In genomic region chr11:129189646-129190045, GRCh38 we compare ENCODE assay signal across 26 cellular contexts. TPM values are rescaled to one million over a fixed set of nuclear protein-coding genes. Genes with fewer than 3 reads are reported as not detected.
DNase-seq lines count a peak whose midpoint lies in the region; ATAC-seq, FAIRE-seq and TF ChIP-seq lines count a peak whose summit lies in the region.
"Had no signal": no experiment of that assay in that cellular context is flagged by ENCODE, and none has a peak within 500 bp of the region (broad histone marks: within the 10 kb centered on the region; RNA-seq: fewer than 3 reads in every experiment).

No MANE protein-coding gene starts in this region.

- no peak for TF ChIP-seq RAD21 in A549 (conservative IDR thresholded peaks at IDR 0.05 in 1 of 2, IDR thresholded peaks at IDR 0.05 in 1 of 2)

- peak; percentile 30 to 76; a peak in 4 of 6 replicates for ATAC-seq in A549
- no peak for ATAC-seq in HG03342 (IDR thresholded peaks at IDR 0.05; ENCODE audit: unreplicated experiment)
- no peak for ATAC-seq in body of pancreas
- ATAC-seq in lower lobe of right lung: no peak
- ATAC-seq: activated naive CD8-positive, alpha-beta T cell treated with anti-CD3 and anti-CD28 coated beads, Interleukin-2, amount 50 U/mL, for 24 hours; heart right ventricle had no signal

- TF ChIP-seq CTCF in A549 (IDR thresholded peaks at IDR 0.05): no peak
- no peak for TF ChIP-seq CTCF in epithelial cell of esophagus (IDR thresholded peaks at IDR 0.05; ENCODE audit: insufficient read depth, low read depth, low read length, missing control alignments)
- TF ChIP-seq CTCF in osteoblast (IDR thresholded peaks at IDR 0.05; ENCODE audit: extremely low read depth, low read depth, low read length): no peak
- no peak for TF ChIP-seq CTCF in body of pancreas (IDR thresholded peaks at IDR 0.05)
- TF ChIP-seq CTCF in nephron progenitor cell (IDR thresholded peaks at IDR 0.05): no peak
- TF ChIP-seq CTCF in lower lobe of right lung (IDR thresholded peaks at IDR 0.05): no peak

- H3K36me3 ChIP-seq in osteoblast (ENCODE audit: insufficient read depth, low read length): no peaks in the 10 kb centered on the region
- H3K36me3 ChIP-seq in body of pancreas (replicated peaks in 1 of 2; ENCODE audit: insufficient read depth in 1 of 2, low read depth in 2 of 2): no peaks in the 10 kb centered on the region
- H3K36me3 ChIP-seq in lower lobe of right lung: no peaks in the 10 kb centered on the region
- H3K36me3 ChIP-seq: HAP-1, heart right ventricle, left ventricle myocardium inferior, sigmoid colon, upper lobe of left lung had no signal

- no peaks in the 10 kb centered on the region for H4K20me1 ChIP-seq in osteoblast (ENCODE audit: insufficient read depth, low read length)

- H3K27ac ChIP-seq in A549: peak overlapping the region; percentile 47 to 70
- peak overlapping the region; percentile 26 for H3K27ac ChIP-seq in osteoblast (ENCODE audit: low read depth, low read length)
- H3K27ac ChIP-seq in body of pancreas: no peak overlapping the region
- no peak overlapping the region for H3K27ac ChIP-seq in lower lobe of right lung
- H3K27ac ChIP-seq: heart right ventricle, left ventricle myocardium inferior, sigmoid colon had no signal

- no peak overlapping the region for H3K4me3 Mint-ChIP-seq in nephron progenitor cell
- H3K4me3 Mint-ChIP-seq: activated naive CD8-positive, alpha-beta T cell treated with anti-CD3 and anti-CD28 coated beads, Interleukin-2, amount 50 U/mL, for 24 hours; activated T-cell treated with anti-CD3 and anti-CD28 coated beads, Interleukin-2, amount 50 U/mL, for 24 hours; neural crest cell; T-helper 1 cell treated with Interleukin-12 subunit alpha and Interleukin-12 subunit beta and Interleukin-4 antibody, amounts not matched to agents 30 μg/mL and 1 μg/mL, for 36 hours had no signal

- no peak for TF ChIP-seq EP300 in A549 (IDR thresholded peaks at IDR 0.05)

- peaks cover 15% of the 10 kb centered on the region for H3K79me2 ChIP-seq in osteoblast (ENCODE audit: insufficient read depth, low read length)

- FAIRE-seq in A549 (lab: Jason Lieb, UNC): no peak

- H2AFZ ChIP-seq in osteoblast (ENCODE audit: low read length): peak overlapping the region; percentile 36

- H3K4me1 ChIP-seq in A549 (peaks cover 32% of the 10 kb centered on the region), osteoblast (ENCODE audit: insufficient read depth, low read length) (peaks cover 8% of the 10 kb centered on the region), body of pancreas (peaks cover 18% of the 10 kb centered on the region), lower lobe of right lung (peaks cover 28% of the 10 kb centered on the region)
- H3K4me1 ChIP-seq: left ventricle myocardium inferior had no signal

- H3K4me1 Mint-ChIP-seq in nephron progenitor cell: no peaks in the 10 kb centered on the region
- H3K4me1 Mint-ChIP-seq: activated naive CD8-positive, alpha-beta T cell treated with anti-CD3 and anti-CD28 coated beads, Interleukin-2, amount 50 U/mL, for 24 hours had no signal

- no peak for TF ChIP-seq POLR2A in A549 (IDR thresholded peaks at IDR 0.05; ENCODE audit: low read length)
- TF ChIP-seq POLR2A in body of pancreas (IDR thresholded peaks at IDR 0.05): no peak

- H3K4me3 ChIP-seq in A549 (0 out of 3 replicates have a peak overlapping the region, but pooled peaks have one; percentile 5), epithelial cell of esophagus (ENCODE audit: low read length) (no peak overlapping the region), osteoblast (ENCODE audit: insufficient read depth, low read length) (no peak overlapping the region), body of pancreas (no peak overlapping the region), lower lobe of right lung (no peak overlapping the region)
- H3K4me3 ChIP-seq: HAP-1, heart right ventricle, left ventricle myocardium inferior, sigmoid colon, upper lobe of left lung had no signal

- H3K36me3 Mint-ChIP-seq in nephron progenitor cell (ENCODE audit: low read depth): peaks cover 27% of the 10 kb centered on the region

- DNase-seq in A549 (ENCODE audit: low read depth in 1 of 2, low spot score in 1 of 2): peak in 1 of 2 experiments; percentile 48
- peak; percentile 50 for DNase-seq in LoVo (ENCODE audit: low spot score)
- DNase-seq in epithelial cell of esophagus (ENCODE audit: low read depth): peak; percentile 34
- DNase-seq in osteoblast (ENCODE audit: insufficient read length, low spot score, missing footprints): no peak
- no peak for DNase-seq in body of pancreas
- DNase-seq in nephron progenitor cell: no peak
- DNase-seq in lower lobe of right lung: no peak
- DNase-seq: activated gamma-delta T cell treated with Interleukin-2 at 50 U/mL for 16 hours; activated naive CD8-positive, alpha-beta T cell treated with anti-CD3 and anti-CD28 coated beads, Interleukin-2, amount 50 U/mL, for 24 hours; activated T-cell treated with anti-CD3 and anti-CD28 coated beads, Interleukin-2, amount 50 U/mL, for 24 hours; COR-L47; heart right ventricle; left ventricle myocardium inferior; NCI-H1092; NCI-H2029; NCI-H446; RPMI8226; sigmoid colon; stimulated activated CD8-positive, alpha-beta memory T cell treated with anti-CD3 and anti-CD28 coated beads, Interleukin-4, amount 100 ng/mL, for 48 hours had no signal

- intact Hi-C loops in body of pancreas (cut with DNase I): no loop called here
- intact Hi-C loops in lower lobe of right lung (cut with DNase I): no loop called here

- H3K27ac Mint-ChIP-seq in nephron progenitor cell: no peak overlapping the region
- H3K27ac Mint-ChIP-seq: activated naive CD8-positive, alpha-beta T cell treated with anti-CD3 and anti-CD28 coated beads, Interleukin-2, amount 50 U/mL, for 24 hours; activated T-cell treated with anti-CD3 and anti-CD28 coated beads, Interleukin-2, amount 50 U/mL, for 24 hours; progenitor cell of endocrine pancreas; T-helper 1 cell treated with Interleukin-12 subunit alpha and Interleukin-12 subunit beta and Interleukin-4 antibody, amounts not matched to agents 30 μg/mL and 1 μg/mL, for 36 hours had no signal

- POLR2A ChIA-PET in A549 (lab: Yijun Ruan, JAX): no interaction called here

- peaks cover 33% of the 10 kb centered on the region for H3K9me3 Mint-ChIP-seq in nephron progenitor cell
- H3K9me3 Mint-ChIP-seq: T-helper 1 cell treated with Interleukin-12 subunit alpha and Interleukin-12 subunit beta and Interleukin-4 antibody, amounts not matched to agents 30 μg/mL and 1 μg/mL, for 36 hours had no signal

- H3K4me2 ChIP-seq in A549: peak overlapping the region; percentile 69
- H3K4me2 ChIP-seq in osteoblast (ENCODE audit: insufficient read depth, low read length): no peak overlapping the region

- no peaks in the 10 kb centered on the region for H3K27me3 Mint-ChIP-seq in nephron progenitor cell (ENCODE audit: low read depth, poor library complexity)
- H3K27me3 Mint-ChIP-seq: activated naive CD8-positive, alpha-beta T cell treated with anti-CD3 and anti-CD28 coated beads, Interleukin-2, amount 50 U/mL, for 24 hours; activated T-cell treated with anti-CD3 and anti-CD28 coated beads, Interleukin-2, amount 50 U/mL, for 24 hours; progenitor cell of endocrine pancreas had no signal

- 19% methylated on average over 1 of the region's 1 CpG for WGBS in A549 (ENCODE audit: missing lambda C conversion rate)
- whole genome bisulfite sequencing in body of pancreas, 2 donors: 72 to 73% methylated on average over 1 of the region's 1 CpG

- H3K9me3 ChIP-seq in A549 (peaks cover 4% of the 10 kb centered on the region; the same call in 2 of the 3 replicates), osteoblast (ENCODE audit: low read depth, low read length) (no peaks in the 10 kb centered on the region), body of pancreas (no peaks in the 10 kb centered on the region), lower lobe of right lung (no peaks in the 10 kb centered on the region)
- H3K9me3 ChIP-seq: HAP-1, upper lobe of left lung had no signal

- H3K27me3 ChIP-seq in osteoblast (ENCODE audit: insufficient read depth, low read length) (no peaks in the 10 kb centered on the region), body of pancreas (no peaks in the 10 kb centered on the region), lower lobe of right lung (ENCODE audit: low read depth) (no peaks in the 10 kb centered on the region)
- H3K27me3 ChIP-seq: foreskin keratinocyte, heart right ventricle, sigmoid colon, upper lobe of left lung had no signal

- CTCF ChIA-PET in A549 (lab: Yijun Ruan, JAX): no interaction called here

TF ChIP-seq in A549, 52 proteins besides CTCF, POLR2A, EP300 and RAD21:
- TF ChIP-seq ZC3H11A (IDR thresholded peaks at IDR 0.05) (no peak), HOXB5 (CRISPR knock-in tag; IDR thresholded peaks at IDR 0.05) (no peak), RFX5 (IDR thresholded peaks at IDR 0.05) (no peak), TP53 (CRISPR knock-in tag; IDR thresholded peaks at IDR 0.05) (no peak), NPAS2 (CRISPR knock-in tag; IDR thresholded peaks at IDR 0.05; ENCODE audit: borderline replicate concordance) (no peak)

RNA-seq across cellular contexts. Expression of gene ARHGAP32, which starts 2.5 kb away (rescaled TPM):
- polyA plus RNA-seq in A549 (2011; rRNA removed) (9.0 and 13.2 TPM in 2 replicates), A549 (2017; fragmentation: RNase III; extraction: RNeasy Plus Mini Kit Qiagen cat#74134 plus additional on column Dnase treatment) (3.5 to 4.4 TPM (median 4.3 TPM) in 3 replicates)
- 2.7 and 3.4 TPM in 2 replicates for polyA plus RNA-seq in A549 (2012; cell fraction: cytosol; rRNA removed)
- polyA plus RNA-seq in A549 (2012; cell fraction: nucleus; rRNA removed): 4.8 and 5.9 TPM in 2 replicates
- polyA minus RNA-seq in A549 (2011; rRNA and poly(A)+ RNA removed): 28.5 and 35.9 TPM in 2 replicates
- total RNA-seq in osteoblast (25.3 and 33.6 TPM in 2 replicates), body of pancreas (10 to 100 TPM; 26.0 to 30.4 TPM), lower lobe of right lung (27.9 TPM)

Comparison
In these comparisons a context has a peak if more than half of its experiments do, and no peak if none do; other contexts are left out.
1. ATAC-seq: peak in A549 (2 of 2); none in HG03342 (single experiment), body of pancreas (single experiment) and lower lobe of right lung (0 of 2).
2. DNase-seq: peak in LoVo (single experiment) and epithelial cell of esophagus (single experiment); none in osteoblast (single experiment), body of pancreas (0 of 4), nephron progenitor cell (single experiment) and lower lobe of right lung (single experiment).
3. H3K27ac ChIP-seq: peak in A549 (2 of 2) and osteoblast (single experiment); none in body of pancreas (0 of 4) and lower lobe of right lung (single experiment).